Comparison of ENCODE assay signal across 15 cellular contexts in the genomic region with DNA sequence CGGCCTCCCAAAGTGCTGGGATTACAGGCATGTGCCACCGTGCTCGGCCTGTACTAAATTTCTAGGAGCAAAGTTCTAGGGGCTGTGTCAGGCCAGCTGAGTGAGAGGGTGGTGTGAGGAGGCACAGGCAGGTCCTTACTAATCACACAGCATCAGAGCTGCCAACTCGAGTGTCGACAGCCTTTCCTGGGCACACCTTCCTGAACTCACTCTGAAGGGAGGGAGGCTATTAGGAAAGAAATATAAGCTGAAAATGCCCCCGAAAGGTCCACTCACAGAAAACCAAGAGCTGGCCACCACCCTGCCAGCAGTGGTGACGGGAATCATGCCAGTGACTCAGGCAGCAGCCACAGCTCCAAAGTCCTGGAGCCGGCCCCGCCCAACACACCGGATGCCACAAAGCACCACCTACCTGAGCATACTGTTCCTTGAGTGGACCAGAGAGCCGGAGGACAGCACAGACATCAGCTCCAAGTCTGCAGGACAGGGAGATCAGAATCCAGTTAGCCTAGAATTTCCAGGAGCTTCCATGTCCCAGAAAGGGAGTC. TPM values are rescaled to one million over a fixed set of nuclear protein-coding genes. Genes with fewer than 3 reads are reported as not detected.
DNase-seq lines count a peak whose midpoint lies in the region; ATAC-seq and TF ChIP-seq lines count a peak whose summit lies in the region.
"Had no signal": no experiment of that assay in that cellular context is flagged by ENCODE, and none has a peak within 500 bp of the region (broad histone marks: within the 10 kb centered on the region; RNA-seq: fewer than 3 reads in every experiment).

No MANE protein-coding gene starts in this region.

- intact Hi-C loops in body of pancreas (cut with DNase I): no loop called here

- peaks cover 15 to 20% of the 10 kb centered on the region in 2 donors for H3K4me1 Mint-ChIP-seq in stimulated activated naive B cell treated with anti-CD40 and anti-IgM and Interleukin-4, amounts not matched to agents 10 μg/mL and 1 μg/mL and 100 μg/mL, for 72 hours

- H3K27ac ChIP-seq in body of pancreas (peak overlapping the region in 1 of 4 donors; percentile 40), liver (ENCODE audit: low read depth in 1 of 2, low read length in 2 of 2) (peak overlapping the region; percentile 81 to 82), urinary bladder (ENCODE audit: low read depth) (peak overlapping the region; percentile 58)
- H3K27ac ChIP-seq: coronary artery, SJCRH30 had no signal

- DNase-seq in HPDE6-E6E7 (ENCODE audit: extremely low spot score): peak; percentile 77
- DNase-seq in body of pancreas: peak in 3 of 4 donors; percentile 43 to 87 (median 68)
- no peak for DNase-seq in stimulated activated naive B cell treated with anti-CD40 and anti-IgM and Interleukin-4, amounts not matched to agents 10 μg/mL and 1 μg/mL and 100 μg/mL, for 72 hours
- no peak for DNase-seq in NCI-H446 (lab: John Stamatoyannopoulos, UW)
- no peak for DNase-seq in NCI-H187 treated with DMSO at 0.1 percent for 48 hours (lab: John Stamatoyannopoulos, UW)
- DNase-seq: activated CD8-positive, alpha-beta memory T cell treated with anti-CD3 and anti-CD28 coated beads, Interleukin-2, amount 50 U/mL, for 48 hours; CD8-positive, alpha-beta T cell; NCI-H1417 treated with DMSO at 0.1 percent for 48 hours; SJCRH30; stimulated activated CD4-positive, alpha-beta T cell treated with anti-CD3 and anti-CD28 coated beads, Interleukin-4, amount 100 ng/mL, for 24 hours; stimulated activated naive CD4-positive, alpha-beta T cell treated with Interleukin-2 at 50 U/mL for 16 hours had no signal

- no peak for TF ChIP-seq POLR2A in body of pancreas (IDR thresholded peaks at IDR 0.05)

- no peaks in the 10 kb centered on the region for H3K27me3 Mint-ChIP-seq in stimulated activated naive B cell treated with anti-CD40 and anti-IgM and Interleukin-4, amounts not matched to agents 10 μg/mL and 1 μg/mL and 100 μg/mL, for 72 hours
- H3K27me3 Mint-ChIP-seq: IgD-negative memory B cell had no signal

- ATAC-seq in body of pancreas: no peak
- no peak for ATAC-seq in stimulated activated naive B cell treated with anti-CD40 and anti-IgM and Interleukin-4, amounts not matched to agents 10 μg/mL and 1 μg/mL and 100 μg/mL, for 72 hours (replicated peaks)
- ATAC-seq: CD8-positive, alpha-beta T cell had no signal

- no peak overlapping the region for H3K27ac Mint-ChIP-seq in stimulated activated naive B cell treated with anti-CD40 and anti-IgM and Interleukin-4, amounts not matched to agents 10 μg/mL and 1 μg/mL and 100 μg/mL, for 72 hours
- H3K27ac Mint-ChIP-seq: CD8-positive, alpha-beta T cell; IgD-negative memory B cell had no signal

- H3K4me1 ChIP-seq in body of pancreas: peaks cover 7% of the 10 kb centered on the region
- H3K4me1 ChIP-seq in liver (ENCODE audit: control insufficient read depth in 4 of 4, insufficient read depth in 4 of 4, low read length in 3 of 4): peaks cover 2 to 20% (median 18%) of the 10 kb centered on the region in 4 donors
- no peaks in the 10 kb centered on the region for H3K4me1 ChIP-seq in urinary bladder (ENCODE audit: insufficient read depth)
- H3K4me1 ChIP-seq: SJCRH30 had no signal

- H3K4me3 ChIP-seq in body of pancreas (no peak overlapping the region), liver (ENCODE audit: low read depth in 1 of 3, low read length in 3 of 3) (no peak overlapping the region), urinary bladder (ENCODE audit: low read depth, low read length) (no peak overlapping the region)
- H3K4me3 ChIP-seq: coronary artery, SJCRH30 had no signal

- peaks cover 30% of the 10 kb centered on the region in 2 donors for H3K36me3 Mint-ChIP-seq in stimulated activated naive B cell treated with anti-CD40 and anti-IgM and Interleukin-4, amounts not matched to agents 10 μg/mL and 1 μg/mL and 100 μg/mL, for 72 hours

- H3K36me3 ChIP-seq in body of pancreas (replicated peaks in 1 of 2; ENCODE audit: insufficient read depth in 1 of 2, low read depth in 2 of 2): peaks cover 0 to 2% of the 10 kb centered on the region in 2 donors
- peaks cover 2 to 15% (median 12%) of the 10 kb centered on the region in 4 donors for H3K36me3 ChIP-seq in liver (ENCODE audit: control insufficient read depth in 4 of 4, insufficient read depth in 3 of 4, low read depth in 1 of 4, low read length in 3 of 4)
- H3K36me3 ChIP-seq in urinary bladder (ENCODE audit: insufficient read depth): no peaks in the 10 kb centered on the region
- H3K36me3 ChIP-seq: SJCRH30 had no signal

- TF ChIP-seq CTCF in body of pancreas (IDR thresholded peaks at IDR 0.05) (no peak), liver (IDR thresholded peaks at IDR 0.05; ENCODE audit: low read depth, low read length, missing input control) (no peak)

- H3K27me3 ChIP-seq in body of pancreas (no peaks in the 10 kb centered on the region), liver (ENCODE audit: control insufficient read depth in 4 of 4, insufficient read depth in 4 of 4, low read length in 3 of 4) (no peaks in the 10 kb centered on the region)
- H3K27me3 ChIP-seq: SJCRH30 had no signal

- H3K4me3 Mint-ChIP-seq in stimulated activated naive B cell treated with anti-CD40 and anti-IgM and Interleukin-4, amounts not matched to agents 10 μg/mL and 1 μg/mL and 100 μg/mL, for 72 hours: no peak overlapping the region
- H3K4me3 Mint-ChIP-seq: CD8-positive, alpha-beta T cell had no signal

- no peaks in the 10 kb centered on the region for H3K9me3 Mint-ChIP-seq in stimulated activated naive B cell treated with anti-CD40 and anti-IgM and Interleukin-4, amounts not matched to agents 10 μg/mL and 1 μg/mL and 100 μg/mL, for 72 hours
- H3K9me3 Mint-ChIP-seq: CD8-positive, alpha-beta T cell; IgD-negative memory B cell had no signal

- H3K9ac ChIP-seq in liver (ENCODE audit: low read depth in 1 of 2, low read length in 2 of 2): peak overlapping the region in 1 of 2 donors; percentile 55

- peak in 1 of 2 donors; percentile 32 for TF ChIP-seq RAD21 in liver (IDR thresholded peaks at IDR 0.05)

- H3K9me3 ChIP-seq in body of pancreas (no peaks in the 10 kb centered on the region), liver (ENCODE audit: control insufficient read depth in 4 of 4, low read length in 3 of 4) (no peaks in the 10 kb centered on the region)
- H3K9me3 ChIP-seq: SJCRH30 had no signal

- WGBS in body of pancreas, 2 donors: 83 to 87% methylated on average over 10 to 11 of the region's 11 CpGs
- 31% methylated on average over 11 of the region's 11 CpGs for WGBS in liver
- 88% methylated on average over 11 of the region's 11 CpGs for WGBS in urinary bladder

TF ChIP-seq in liver, 16 proteins besides CTCF, POLR2A, EP300 and RAD21 (continues in another document):
- TF ChIP-seq HNF4A (conservative IDR thresholded peaks at IDR 0.05) (peak; percentile 88), RXRA (IDR thresholded peaks at IDR 0.05) (peak; percentile 72 to 77), REST (IDR thresholded peaks at IDR 0.05) (peak; percentile 91), FOXA1 (IDR thresholded peaks at IDR 0.05) (no peak), EGR1 (IDR thresholded peaks at IDR 0.05; ENCODE audit: low read depth in 2 of 2) (no peak), SP1 (IDR thresholded peaks at IDR 0.05) (peak; percentile 97), TAF1 (conservative IDR thresholded peaks at IDR 0.05) (peak; percentile 82)

RNA-seq across cellular contexts. Expression of gene PMVK, which starts 4.5 kb away (rescaled TPM):
- total RNA-seq in body of pancreas (10 to 100 TPM in 1 of 2 donors, 1 to 10 TPM in 1; 7.0 to 18.5 TPM), liver (10 to 100 TPM in 1 of 2 donors, 1 to 10 TPM in 1; 9.7 to 14.6 TPM), urinary bladder (6.8 TPM)
- polyA plus RNA-seq in liver (10 to 100 TPM; 22.6 to 37.3 TPM), urinary bladder (47.1 TPM)

RNA-seq across cellular contexts. Expression of gene PBXIP1, which starts 23.9 kb away (rescaled TPM):
- total RNA-seq in body of pancreas (10 to 100 TPM; 26.0 to 60.7 TPM), liver (10 to 100 TPM; 24.6 to 42.8 TPM), urinary bladder (74.0 TPM)
- polyA plus RNA-seq in liver (10 to 100 TPM in 1 of 2 donors, 1 to 10 TPM in 1; 3.8 to 16.4 TPM), urinary bladder (206 TPM)

RNA-seq across cellular contexts. Expression of gene PYGO2, which starts 29.6 kb away (rescaled TPM):
- 10 to 100 TPM; 10.9 to 15.2 TPM for total RNA-seq in body of pancreas
- total RNA-seq in liver: 1 to 10 TPM; 6.5 to 7.4 TPM
- 1 to 10 TPM; 5.0 to 8.2 TPM for polyA plus RNA-seq in liver
- 10.8 TPM for total RNA-seq in urinary bladder
- polyA plus RNA-seq in urinary bladder: 29.2 TPM

RNA-seq across cellular contexts. Expression of gene SHC1, which starts 38.5 kb away (rescaled TPM):
- total RNA-seq in body of pancreas (10 to 100 TPM; 38.1 to 45.5 TPM), liver (10 to 100 TPM; 53.2 to 65.5 TPM), urinary bladder (61.2 TPM)
- polyA plus RNA-seq in liver (10 to 100 TPM; 27.2 to 62.8 TPM), urinary bladder (110 TPM)

RNA-seq across cellular contexts. Expression of gene CKS1B, which starts 42.5 kb away (rescaled TPM):
- total RNA-seq in body of pancreas (10 to 100 TPM; 15.6 to 29.0 TPM), liver (10 to 100 TPM; 32.4 to 54.4 TPM), urinary bladder (38.4 TPM)
- polyA plus RNA-seq in liver (10 to 100 TPM; 34.3 to 57.9 TPM), urinary bladder (54.9 TPM)

Comparison
In these comparisons a context has a peak if more than half of its experiments do, and no peak if none do; other contexts are left out.
1. DNase-seq: peak in HPDE6-E6E7 (single experiment) and body of pancreas (3 of 4); none in stimulated activated naive B cell treated with anti-CD40 and anti-IgM and Interleukin-4, amounts not matched to agents 10 μg/mL and 1 μg/mL and 100 μg/mL, for 72 hours (single experiment), NCI-H446 (0 of 2) and NCI-H187 treated with DMSO at 0.1 percent for 48 hours (single experiment).